ENCODE assay signal across 23 cellular contexts in the genomic region with DNA sequence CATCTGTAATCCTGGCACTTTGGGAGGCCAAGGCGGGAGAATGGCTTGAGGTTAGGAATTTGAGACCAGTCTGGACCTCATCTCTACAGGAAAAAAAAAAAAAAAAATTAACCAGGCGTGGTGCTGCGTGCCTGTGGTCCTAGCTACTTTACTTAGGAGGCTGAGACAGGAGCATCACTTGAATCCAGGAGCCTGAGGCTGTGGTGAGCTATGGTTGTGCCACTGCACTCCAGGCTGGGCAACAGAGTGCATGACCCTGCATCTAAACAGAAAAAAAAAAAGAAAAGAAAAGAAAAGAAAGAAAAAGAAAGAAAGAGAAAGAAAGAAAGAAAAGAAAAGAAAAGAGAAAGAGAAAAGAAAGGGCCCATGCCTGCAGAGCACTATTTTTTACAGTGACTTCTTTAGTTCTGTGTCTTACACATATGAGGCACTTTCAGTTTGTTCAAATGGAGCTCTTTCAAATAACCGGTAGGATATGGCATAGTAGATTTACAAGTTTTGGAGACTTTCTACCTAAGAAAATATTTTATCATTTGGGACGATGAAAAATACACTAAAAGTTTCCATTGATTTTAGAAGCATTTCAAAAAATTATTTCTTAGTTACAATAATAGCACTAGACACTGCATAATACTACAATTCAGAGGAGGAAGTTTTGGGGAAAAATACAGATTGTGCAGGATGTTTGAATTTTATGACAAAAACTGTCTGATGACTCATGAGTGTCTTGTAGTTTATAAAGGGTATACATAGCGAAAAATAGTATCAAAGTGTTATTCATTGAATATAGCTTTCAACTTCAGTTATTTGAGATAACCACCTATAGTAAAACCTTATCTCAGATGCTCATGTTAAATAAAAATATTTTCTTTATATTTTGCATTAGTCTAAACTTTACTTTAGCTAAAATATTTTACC.
A peak's percentile ranks its signal among the peaks of the same experiment; 100 is the strongest.
DNase-seq lines count a peak whose midpoint lies in the region; ATAC-seq, FAIRE-seq and TF ChIP-seq lines count a peak whose summit lies in the region.
"Had no signal": no experiment of that assay in that cellular context is flagged by ENCODE, and none has a peak within 500 bp of the region (broad histone marks: within the 10 kb centered on the region; RNA-seq: fewer than 3 reads in every experiment).

No MANE protein-coding gene starts in this region.

- peaks cover 3% of the 10 kb centered on the region for H3K9me3 Mint-ChIP-seq in natural killer cell treated with Interleukin-12 subunit alpha and Interleukin-12 subunit beta and Interleukin-15 and Interleukin-18, amount 100 ng/mL, for 72 hours
- H3K9me3 Mint-ChIP-seq in natural killer cell, result no peaks in the 10 kb centered on the region
- H3K9me3 Mint-ChIP-seq: IgD-negative memory B cell had no signal

- no peak for DNase-seq in natural killer cell treated with Interleukin-12 subunit alpha and Interleukin-12 subunit beta and Interleukin-15 and Interleukin-18, amount 100 ng/mL, for 72 hours (ENCODE audit: low spot score)
- DNase-seq in natural killer cell, result no peak
- peak; percentile 38 for DNase-seq in PC-3
- DNase-seq in K562 (ENCODE audit: extremely low read depth in 1 of 4, low spot score in 3 of 4), result no peak
- DNase-seq in RPMI8226, result no peak
- DNase-seq in medulla oblongata (ENCODE audit: extremely low spot score), result no peak
- DNase-seq: AML-193; left colon; NCI-H1092 treated with DMSO at 0.1 percent for 48 hours; NCI-H2171 treated with DMSO at 0.1 percent for 48 hours; NCI-H774; nucleus accumbens; sigmoid colon; stimulated activated CD4-positive, alpha-beta T cell treated with anti-CD3 and anti-CD28 coated beads, Interleukin-2, amount 100 ng/mL, for 48 hours; WERI-Rb-1 had no signal

- no peaks in the 10 kb centered on the region for H3K27me3 Mint-ChIP-seq in natural killer cell treated with Interleukin-12 subunit alpha and Interleukin-12 subunit beta and Interleukin-15 and Interleukin-18, amount 100 ng/mL, for 72 hours
- H3K27me3 Mint-ChIP-seq in natural killer cell (ENCODE audit: low read depth in 2 of 2), result no peaks in the 10 kb centered on the region
- H3K27me3 Mint-ChIP-seq: IgD-negative memory B cell had no signal

- H3K36me3 ChIP-seq in PC-3 (ENCODE audit: low read depth, low read length) (no peaks in the 10 kb centered on the region), K562 (ENCODE audit: control insufficient read depth, insufficient read depth, low read length) (no peaks in the 10 kb centered on the region)
- H3K36me3 ChIP-seq: ascending aorta, thoracic aorta, WERI-Rb-1 had no signal

- no peak for TF ChIP-seq EP300 in K562 (IDR thresholded peaks at IDR 0.05; ENCODE audit: low read length)

- FAIRE-seq in K562 (lab: Jason Lieb, UNC), result no peak
- FAIRE-seq: frontal cortex, GM18507 had no signal

- peak overlapping the region; percentile 21 for H3K4me3 Mint-ChIP-seq in natural killer cell treated with Interleukin-12 subunit alpha and Interleukin-12 subunit beta and Interleukin-15 and Interleukin-18, amount 100 ng/mL, for 72 hours
- no peak overlapping the region for H3K4me3 Mint-ChIP-seq in natural killer cell

- no peaks in the 10 kb centered on the region for H3K79me2 ChIP-seq in PC-3 (ENCODE audit: low read length)
- H3K79me2 ChIP-seq in K562 (ENCODE audit: control insufficient read depth, insufficient read depth, low read length), result no peaks in the 10 kb centered on the region

- in situ Hi-C loops in K562 (cut with MboI), result no loop called here

- H3K4me1 Mint-ChIP-seq in natural killer cell treated with Interleukin-12 subunit alpha and Interleukin-12 subunit beta and Interleukin-15 and Interleukin-18, amount 100 ng/mL, for 72 hours (ENCODE audit: low read depth in 2 of 2), result peaks cover 34 to 55% of the 10 kb centered on the region in 2 donors
- H3K4me1 Mint-ChIP-seq in natural killer cell, result peaks cover 34 to 44% of the 10 kb centered on the region in 2 donors

- no peaks in the 10 kb centered on the region for H3F3A ChIP-seq in PC-3 (ENCODE audit: low read length, unreplicated experiment)

- no peak for TF ChIP-seq RAD21 in K562 (CRISPR knock-in tag; conservative IDR thresholded peaks at IDR 0.05 in 1 of 2, IDR thresholded peaks at IDR 0.05 in 1 of 2)

- TF ChIP-seq POLR2A in K562 (conservative IDR thresholded peaks at IDR 0.05) (no peak), GM18505 (IDR thresholded peaks at IDR 0.05; ENCODE audit: borderline replicate concordance, extremely low read depth, insufficient read depth, insufficient read length) (no peak)

- WGBS in K562 (ENCODE audit: insufficient coverage, low coverage, missing lambda C conversion rate), result 2% methylated on average over 6 of the region's 6 CpGs

- H3K27ac ChIP-seq in PC-3 (ENCODE audit: low read length) (peak overlapping the region; percentile 13), K562 (ENCODE audit: extremely low read depth, low read depth, low read length) (no peak overlapping the region)
- H3K27ac ChIP-seq: ascending aorta, RWPE1, sigmoid colon, thoracic aorta, WERI-Rb-1 had no signal

- H3K4me2 ChIP-seq in PC-3 (ENCODE audit: low read length) (peak overlapping the region; percentile 49), K562 (ENCODE audit: insufficient read depth, low read length) (no peak overlapping the region)

- H3K9me3 ChIP-seq in PC-3 (ENCODE audit: low read length) (no peaks in the 10 kb centered on the region), K562 (replicated peaks; ENCODE audit: control insufficient read depth, insufficient read depth, low read depth, low read length) (no peaks in the 10 kb centered on the region)
- H3K9me3 ChIP-seq: ascending aorta, sigmoid colon, thoracic aorta had no signal

- H3K4me3 ChIP-seq in PC-3 (ENCODE audit: low read length) (peak overlapping the region; percentile 11; the same call in 1 of the 2 replicates), K562 (no peak overlapping the region)
- H3K4me3 ChIP-seq: ascending aorta, sigmoid colon, thoracic aorta had no signal

- H3K9ac ChIP-seq in PC-3 (ENCODE audit: low read length), result no peak overlapping the region
- no peak overlapping the region for H3K9ac ChIP-seq in K562 (ENCODE audit: insufficient read depth in 1 of 2, low read depth in 2 of 2, low read length in 2 of 2)

- intact Hi-C loops in natural killer cell (cut with micrococcal nuclease) (no loop called here), PC-3 (cut with micrococcal nuclease) (no loop called here), K562 (cut with micrococcal nuclease) (no loop called here)

- no peak overlapping the region for H2AFZ ChIP-seq in PC-3 (ENCODE audit: low read length)
- H2AFZ ChIP-seq in K562 (ENCODE audit: low read depth, low read length), result no peak overlapping the region

- peak in 1 of 2 donors; percentile 54 for ATAC-seq in natural killer cell treated with Interleukin-12 subunit alpha and Interleukin-12 subunit beta and Interleukin-15 and Interleukin-18, amount 100 ng/mL, for 72 hours
- ATAC-seq in natural killer cell, result no peak
- peak; percentile 84 for ATAC-seq in PC-3
- no peak for ATAC-seq in K562
- no peak for ATAC-seq in GM18505 (IDR thresholded peaks at IDR 0.05; ENCODE audit: unreplicated experiment)
- ATAC-seq in HG03175 (IDR thresholded peaks at IDR 0.05; ENCODE audit: unreplicated experiment), result no peak
- ATAC-seq: left colon had no signal

- POLR2A ChIA-PET in PC-3 (lab: Charles Lee; ENCODE audit: unreplicated experiment), result no interaction called here
- POLR2A ChIA-PET in K562 (lab: Yijun Ruan, JAX), result no interaction called here

- CTCF ChIA-PET in PC-3 (lab: Charles Lee) (interaction anchor here (0.7 kb wide), 1 partner anchor 334 kb away, joined by 3 read pairs; no protein-coding TSS in a partner anchor), K562 (lab: Yijun Ruan, JAX; ENCODE audit: low intra/inter-chr PET ratio) (no interaction called here)

- no peaks in the 10 kb centered on the region for H3K9me1 ChIP-seq in K562 (ENCODE audit: control insufficient read depth, insufficient read depth, low read length)

- H3K4me1 ChIP-seq in PC-3 (ENCODE audit: insufficient read depth, low read length) (peaks cover 10% of the 10 kb centered on the region; the same call in 1 of the 2 replicates), K562 (replicated peaks in 1 of 2; ENCODE audit: control insufficient read depth in 2 of 2, insufficient read depth in 2 of 2, low read length in 2 of 2) (no peaks in the 10 kb centered on the region)
- H3K4me1 ChIP-seq: ascending aorta had no signal

- peak overlapping the region; percentile 3 to 10 for H3K27ac Mint-ChIP-seq in natural killer cell treated with Interleukin-12 subunit alpha and Interleukin-12 subunit beta and Interleukin-15 and Interleukin-18, amount 100 ng/mL, for 72 hours
- H3K27ac Mint-ChIP-seq in natural killer cell, result no peak overlapping the region

- peaks cover 26% of the 10 kb centered on the region for H3K36me3 Mint-ChIP-seq in natural killer cell treated with Interleukin-12 subunit alpha and Interleukin-12 subunit beta and Interleukin-15 and Interleukin-18, amount 100 ng/mL, for 72 hours
- H3K36me3 Mint-ChIP-seq in natural killer cell, result no peaks in the 10 kb centered on the region

- no peaks in the 10 kb centered on the region for H3K27me3 ChIP-seq in PC-3 (ENCODE audit: low read length)
- no peaks in the 10 kb centered on the region for H3K27me3 ChIP-seq in K562 (ENCODE audit: control insufficient read depth in 2 of 2, insufficient read depth in 2 of 2, low read length in 2 of 2)
- H3K27me3 ChIP-seq: ascending aorta, sigmoid colon had no signal

- H3K9me2 ChIP-seq in PC-3 (replicated peaks; ENCODE audit: low read length), result no peaks in the 10 kb centered on the region

- H4K20me1 ChIP-seq in PC-3 (ENCODE audit: low read length) (no peaks in the 10 kb centered on the region), K562 (replicated peaks; ENCODE audit: control insufficient read depth, insufficient read depth, low read length) (no peaks in the 10 kb centered on the region)

- no TSS peak for BruUV-seq in PC-3 (replicated peaks; lab: Mats Ljungman, UMichigan)
- BruUV-seq in K562 (replicated peaks; lab: Mats Ljungman, UMichigan), result no TSS peak

- TF ChIP-seq CTCF in natural killer cell (IDR thresholded peaks at IDR 0.05) (no peak), PC-3 (conservative IDR thresholded peaks at IDR 0.05; ENCODE audit: low read depth, low read length) (no peak), K562 (IDR thresholded peaks at IDR 0.05 in 2 of 3, conservative IDR thresholded peaks at IDR 0.05 in 1 of 3; ENCODE audit: insufficient read depth in 2 of 3, low read depth in 1 of 3, low read length in 3 of 3) (no peak)

TF ChIP-seq in K562, 482 proteins besides CTCF, POLR2A, EP300 and RAD21:
- TF ChIP-seq U2AF1 (optimal IDR thresholded peaks at IDR 0.05; ENCODE audit: low read depth, low read length) (peak; percentile 37), ZNF165 (CRISPR knock-in tag; IDR thresholded peaks at IDR 0.05; ENCODE audit: borderline replicate concordance) (no peak), ZC3H8 (IDR thresholded peaks at IDR 0.05) (no peak)

Comparison
In these comparisons a context has a peak if more than half of its experiments do, and no peak if none do; other contexts are left out.
1. H3K27ac Mint-ChIP-seq: peak in natural killer cell treated with Interleukin-12 subunit alpha and Interleukin-12 subunit beta and Interleukin-15 and Interleukin-18, amount 100 ng/mL, for 72 hours (2 of 2); none in natural killer cell (0 of 2).